ENCODE assay signal across 8 cellular contexts in genomic region chr16:85819245-85819644, GRCh38. TPM values are rescaled to one million over a fixed set of nuclear protein-coding genes. Genes with fewer than 3 reads are reported as not detected.
DNase-seq lines count a peak whose midpoint lies in the region; ATAC-seq, FAIRE-seq and TF ChIP-seq lines count a peak whose summit lies in the region.

No MANE protein-coding gene starts in this region.

- H3K9ac ChIP-seq in fibroblast of lung (ENCODE audit: insufficient read depth, low read length) = no peak overlapping the region

- peaks cover 6% of the 10 kb centered on the region for H3K27me3 ChIP-seq in fibroblast of lung (ENCODE audit: control insufficient read depth, insufficient read depth, low read length)

- H3K27me3 Mint-ChIP-seq in Calu3 (ENCODE audit: unreplicated experiment) = peaks cover 56% of the 10 kb centered on the region
- peaks cover 15% of the 10 kb centered on the region for H3K27me3 Mint-ChIP-seq in activated T-cell treated with anti-CD3 and anti-CD28 coated beads, Interleukin-2, amount 50 U/mL, for 24 hours
- H3K27me3 Mint-ChIP-seq in nephron progenitor cell (ENCODE audit: low read depth, poor library complexity) = peaks cover 57% of the 10 kb centered on the region

- H3K9me3 ChIP-seq in fibroblast of lung (ENCODE audit: control insufficient read depth, insufficient read depth, low read depth, low read length) = no peaks in the 10 kb centered on the region

- H3K4me2 ChIP-seq in fibroblast of lung (ENCODE audit: extremely low read depth, insufficient read depth, low read length) = no peak overlapping the region

- H4K20me1 ChIP-seq in fibroblast of lung (ENCODE audit: control insufficient read depth, extremely low read depth, insufficient read depth, low read length) = no peaks in the 10 kb centered on the region

- H3K36me3 Mint-ChIP-seq in Calu3 (ENCODE audit: insufficient read depth, unreplicated experiment) (no peaks in the 10 kb centered on the region), nephron progenitor cell (ENCODE audit: low read depth) (no peaks in the 10 kb centered on the region)
- no peaks in the 10 kb centered on the region for H3K36me3 Mint-ChIP-seq in activated T-cell treated with anti-CD3 and anti-CD28 coated beads, Interleukin-2, amount 50 U/mL, for 24 hours (ENCODE audit: low read depth)

- no peak overlapping the region for H3K4me3 ChIP-seq in fibroblast of lung (replicated peaks in 1 of 4; ENCODE audit: control extremely low read depth in 1 of 4, insufficient read depth in 1 of 4, low read depth in 3 of 4, low read length in 4 of 4)

- DNase-seq in Calu3 = peak; percentile 90
- peak; percentile 85 for DNase-seq in HTR-8/SVneo (ENCODE audit: insufficient read length, low spot score)
- DNase-seq in RKO (ENCODE audit: low spot score) = peak; percentile 73
- DNase-seq in activated T-cell treated with anti-CD3 and anti-CD28 coated beads, Interleukin-2, amount 50 U/mL, for 24 hours = peak; percentile 89
- DNase-seq in fibroblast of lung (ENCODE audit: low read depth in 2 of 2) = peak; percentile 56 to 77
- peak; percentile 91 for DNase-seq in nephron progenitor cell
- DNase-seq in stimulated activated naive CD8-positive, alpha-beta T cell treated with anti-CD3 and anti-CD28 coated beads, Interleukin-15, Interleukin-2, amounts not matched to agents 100 U/mL and 50 U/mL, for 24 hours = peak; percentile 91

- H3K36me3 ChIP-seq in fibroblast of lung (ENCODE audit: control insufficient read depth, insufficient read depth, low read length) = no peaks in the 10 kb centered on the region

- no peaks in the 10 kb centered on the region for H3K4me1 ChIP-seq in fibroblast of lung (ENCODE audit: control insufficient read depth, extremely low read depth, insufficient read depth, low read length)

- H3K79me2 ChIP-seq in fibroblast of lung (ENCODE audit: control insufficient read depth, insufficient read depth, low read length) = no peaks in the 10 kb centered on the region

- H3K9me3 Mint-ChIP-seq in Calu3 (ENCODE audit: low read depth, unreplicated experiment) (no peaks in the 10 kb centered on the region), nephron progenitor cell (no peaks in the 10 kb centered on the region)
- no peaks in the 10 kb centered on the region for H3K9me3 Mint-ChIP-seq in activated T-cell treated with anti-CD3 and anti-CD28 coated beads, Interleukin-2, amount 50 U/mL, for 24 hours

- intact Hi-C loops in Calu3 (cut with micrococcal nuclease; ENCODE audit: unreplicated experiment) = loop anchor here (5.0 kb wide), 1 partner anchor 698 kb away; no protein-coding TSS in a partner anchor

- no peak for FAIRE-seq in HTR-8/SVneo (lab: Jason Lieb, UNC)

- CTCF ChIA-PET in Calu3 (lab: Charles Lee) = interaction anchor here (0.6 to 3.4 kb wide), 18 partner anchors 21 to 698 kb away, joined by 3 to 128 read pairs (median 4); partner anchors contain the start of gene IRF8

- no peak overlapping the region for H3K27ac ChIP-seq in fibroblast of lung (ENCODE audit: insufficient read depth, low read length)

- no peak overlapping the region for H2AFZ ChIP-seq in fibroblast of lung (ENCODE audit: low read length)

- H3K4me1 Mint-ChIP-seq in Calu3 (ENCODE audit: low read depth, unreplicated experiment) (no peaks in the 10 kb centered on the region), nephron progenitor cell (peaks cover 7% of the 10 kb centered on the region)
- H3K4me1 Mint-ChIP-seq in activated T-cell treated with anti-CD3 and anti-CD28 coated beads, Interleukin-2, amount 50 U/mL, for 24 hours (ENCODE audit: low read depth) = peaks cover 14% of the 10 kb centered on the region

- no TSS peak for BruUV-seq in Calu3 (replicated peaks; lab: Mats Ljungman, UMichigan)

- H3K4me3 Mint-ChIP-seq in Calu3 (ENCODE audit: low read depth, unreplicated experiment) (no peak overlapping the region), nephron progenitor cell (no peak overlapping the region)
- no peak overlapping the region for H3K4me3 Mint-ChIP-seq in activated T-cell treated with anti-CD3 and anti-CD28 coated beads, Interleukin-2, amount 50 U/mL, for 24 hours

- TF ChIP-seq CTCF in Calu3 (IDR thresholded peaks at IDR 0.05; ENCODE audit: unreplicated experiment) (peak; percentile 94), fibroblast of lung (conservative IDR thresholded peaks at IDR 0.05 in 1 of 2, IDR thresholded peaks at IDR 0.05 in 1 of 2; ENCODE audit: low read depth in 1 of 2, low read length in 2 of 2) (peak; percentile 59 to 81), nephron progenitor cell (IDR thresholded peaks at IDR 0.05) (peak; percentile 66)

- H3K27ac Mint-ChIP-seq in Calu3 (ENCODE audit: unreplicated experiment) = no peak overlapping the region
- no peak overlapping the region for H3K27ac Mint-ChIP-seq in activated T-cell treated with anti-CD3 and anti-CD28 coated beads, Interleukin-2, amount 50 U/mL, for 24 hours
- H3K27ac Mint-ChIP-seq in nephron progenitor cell = no peak overlapping the region

- peak; percentile 77 for ATAC-seq in stimulated activated naive CD8-positive, alpha-beta T cell treated with anti-CD3 and anti-CD28 coated beads, Interleukin-15, Interleukin-2, amounts not matched to agents 100 U/mL and 50 U/mL, for 24 hours
- ATAC-seq in GM18861 (IDR thresholded peaks at IDR 0.05; ENCODE audit: unreplicated experiment) = no peak

RNA-seq across cellular contexts. Expression of gene COX4I1, which starts 19.8 kb away (rescaled TPM):
- total RNA-seq in Calu3 (2022) (609 and 639 TPM in 2 replicates), fibroblast of lung (442 and 484 TPM in 2 replicates)
- polyA plus RNA-seq in fibroblast of lung = 597 and 653 TPM in 2 replicates
- 682 and 746 TPM in 2 replicates for polyA plus RNA-seq in fibroblast of lung (2012)
- 141 and 213 TPM in 2 replicates for polyA minus RNA-seq in fibroblast of lung (ENCODE audit: low replicate concordance)

RNA-seq across cellular contexts. Expression of gene EMC8, which starts 19.9 kb away (rescaled TPM):
- total RNA-seq in Calu3 (2022) (61.5 and 62.7 TPM in 2 replicates), fibroblast of lung (22.6 and 25.1 TPM in 2 replicates)
- 25.9 and 35.1 TPM in 2 replicates for polyA plus RNA-seq in fibroblast of lung
- polyA plus RNA-seq in fibroblast of lung (2012) = 21.4 and 32.5 TPM in 2 replicates
- polyA minus RNA-seq in fibroblast of lung (ENCODE audit: low replicate concordance) = 26.6 and 103 TPM in 2 replicates
